3 cellular contexts compared by ENCODE assay signal in the genomic region with DNA sequence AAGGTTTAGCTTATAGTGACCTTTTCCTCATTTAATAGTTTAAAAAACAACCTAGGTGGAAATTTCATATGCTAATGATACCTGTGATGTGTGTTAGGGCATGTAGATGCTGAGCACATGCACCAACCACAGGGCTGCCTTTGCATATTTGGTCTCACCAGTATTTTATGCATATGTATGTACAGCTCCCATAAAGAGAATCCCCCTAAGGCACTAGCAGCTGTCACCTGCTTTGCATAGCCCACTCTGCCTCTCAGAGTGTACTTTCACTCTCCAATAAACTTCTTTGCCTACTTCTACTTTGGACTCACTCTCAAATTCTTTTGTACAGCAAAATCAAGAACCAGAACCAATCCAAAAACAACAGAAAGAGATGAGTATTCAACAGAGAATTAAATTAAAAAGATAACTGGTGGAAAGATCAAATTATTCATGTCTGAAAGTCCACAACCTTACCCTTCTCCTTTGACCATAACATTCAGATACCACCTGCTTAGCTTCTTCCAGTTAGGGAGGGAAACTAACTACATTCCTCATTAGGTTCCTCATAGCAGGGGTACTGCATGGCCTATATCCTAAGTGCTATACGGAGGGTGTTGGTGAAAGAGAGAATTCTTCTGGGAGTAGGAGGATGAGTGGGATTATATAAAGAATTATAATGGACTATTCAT.
A peak's percentile ranks its signal among the peaks of the same experiment; 100 is the strongest.
TF ChIP-seq lines count a peak whose summit lies in the region.

No MANE protein-coding gene starts in this region.

TF ChIP-seq in SK-N-SH treated with all-trans-retinoic acid at 6 μM for 48 hours, 23 proteins besides CTCF, POLR2A, EP300 and RAD21 (continued from another document):
- TF ChIP-seq, protein P1, sequence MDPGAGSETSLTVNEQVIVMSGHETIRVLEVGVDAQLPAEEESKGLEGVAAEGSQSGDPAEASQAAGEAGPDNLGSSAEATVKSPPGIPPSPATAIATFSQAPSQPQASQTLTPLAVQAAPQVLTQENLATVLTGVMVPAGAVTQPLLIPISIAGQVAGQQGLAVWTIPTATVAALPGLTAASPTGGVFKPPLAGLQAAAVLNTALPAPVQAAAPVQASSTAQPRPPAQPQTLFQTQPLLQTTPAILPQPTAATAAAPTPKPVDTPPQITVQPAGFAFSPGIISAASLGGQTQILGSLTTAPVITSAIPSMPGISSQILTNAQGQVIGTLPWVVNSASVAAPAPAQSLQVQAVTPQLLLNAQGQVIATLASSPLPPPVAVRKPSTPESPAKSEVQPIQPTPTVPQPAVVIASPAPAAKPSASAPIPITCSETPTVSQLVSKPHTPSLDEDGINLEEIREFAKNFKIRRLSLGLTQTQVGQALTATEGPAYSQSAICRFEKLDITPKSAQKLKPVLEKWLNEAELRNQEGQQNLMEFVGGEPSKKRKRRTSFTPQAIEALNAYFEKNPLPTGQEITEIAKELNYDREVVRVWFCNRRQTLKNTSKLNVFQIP (CRISPR knock-in tag; IDR thresholded peaks at IDR 0.05; ENCODE audit: borderline replicate concordance, low read depth) = no peak
- TF ChIP-seq, protein P2, sequence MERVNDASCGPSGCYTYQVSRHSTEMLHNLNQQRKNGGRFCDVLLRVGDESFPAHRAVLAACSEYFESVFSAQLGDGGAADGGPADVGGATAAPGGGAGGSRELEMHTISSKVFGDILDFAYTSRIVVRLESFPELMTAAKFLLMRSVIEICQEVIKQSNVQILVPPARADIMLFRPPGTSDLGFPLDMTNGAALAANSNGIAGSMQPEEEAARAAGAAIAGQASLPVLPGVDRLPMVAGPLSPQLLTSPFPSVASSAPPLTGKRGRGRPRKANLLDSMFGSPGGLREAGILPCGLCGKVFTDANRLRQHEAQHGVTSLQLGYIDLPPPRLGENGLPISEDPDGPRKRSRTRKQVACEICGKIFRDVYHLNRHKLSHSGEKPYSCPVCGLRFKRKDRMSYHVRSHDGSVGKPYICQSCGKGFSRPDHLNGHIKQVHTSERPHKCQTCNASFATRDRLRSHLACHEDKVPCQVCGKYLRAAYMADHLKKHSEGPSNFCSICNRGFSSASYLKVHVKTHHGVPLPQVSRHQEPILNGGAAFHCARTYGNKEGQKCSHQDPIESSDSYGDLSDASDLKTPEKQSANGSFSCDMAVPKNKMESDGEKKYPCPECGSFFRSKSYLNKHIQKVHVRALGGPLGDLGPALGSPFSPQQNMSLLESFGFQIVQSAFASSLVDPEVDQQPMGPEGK (CRISPR knock-in tag; IDR thresholded peaks at IDR 0.05; ENCODE audit: borderline replicate concordance) = no peak
- TF ChIP-seq ISL1 (CRISPR knock-in tag; IDR thresholded peaks at IDR 0.05) (peak; percentile 72), ZNF70 (CRISPR knock-in tag; IDR thresholded peaks at IDR 0.05) (no peak)
- TF ChIP-seq, protein P3, sequence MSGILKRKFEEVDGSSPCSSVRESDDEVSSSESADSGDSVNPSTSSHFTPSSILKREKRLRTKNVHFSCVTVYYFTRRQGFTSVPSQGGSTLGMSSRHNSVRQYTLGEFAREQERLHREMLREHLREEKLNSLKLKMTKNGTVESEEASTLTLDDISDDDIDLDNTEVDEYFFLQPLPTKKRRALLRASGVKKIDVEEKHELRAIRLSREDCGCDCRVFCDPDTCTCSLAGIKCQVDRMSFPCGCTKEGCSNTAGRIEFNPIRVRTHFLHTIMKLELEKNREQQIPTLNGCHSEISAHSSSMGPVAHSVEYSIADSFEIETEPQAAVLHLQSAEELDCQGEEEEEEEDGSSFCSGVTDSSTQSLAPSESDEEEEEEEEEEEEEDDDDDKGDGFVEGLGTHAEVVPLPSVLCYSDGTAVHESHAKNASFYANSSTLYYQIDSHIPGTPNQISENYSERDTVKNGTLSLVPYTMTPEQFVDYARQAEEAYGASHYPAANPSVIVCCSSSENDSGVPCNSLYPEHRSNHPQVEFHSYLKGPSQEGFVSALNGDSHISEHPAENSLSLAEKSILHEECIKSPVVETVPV (CRISPR knock-in tag; IDR thresholded peaks at IDR 0.05) = no peak

TF ChIP-seq in SK-N-SH, 30 proteins besides CTCF, POLR2A, EP300 and RAD21 (continued from another document):
- TF ChIP-seq EZH2phosphoT487 (IDR thresholded peaks at IDR 0.05; ENCODE audit: borderline replicate concordance, low read depth) (no peak), MEF2A (IDR thresholded peaks at IDR 0.05; ENCODE audit: borderline replicate concordance, low read depth) (no peak), RFX5 (IDR thresholded peaks at IDR 0.05; ENCODE audit: low read length) (no peak), TAF1 (IDR thresholded peaks at IDR 0.05; ENCODE audit: borderline replicate concordance, low read depth, low read length) (no peak)
- TF ChIP-seq, protein P4, sequence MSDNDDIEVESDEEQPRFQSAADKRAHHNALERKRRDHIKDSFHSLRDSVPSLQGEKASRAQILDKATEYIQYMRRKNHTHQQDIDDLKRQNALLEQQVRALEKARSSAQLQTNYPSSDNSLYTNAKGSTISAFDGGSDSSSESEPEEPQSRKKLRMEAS (IDR thresholded peaks at IDR 0.05; ENCODE audit: low read depth) = no peak
- TF ChIP-seq, protein P5, sequence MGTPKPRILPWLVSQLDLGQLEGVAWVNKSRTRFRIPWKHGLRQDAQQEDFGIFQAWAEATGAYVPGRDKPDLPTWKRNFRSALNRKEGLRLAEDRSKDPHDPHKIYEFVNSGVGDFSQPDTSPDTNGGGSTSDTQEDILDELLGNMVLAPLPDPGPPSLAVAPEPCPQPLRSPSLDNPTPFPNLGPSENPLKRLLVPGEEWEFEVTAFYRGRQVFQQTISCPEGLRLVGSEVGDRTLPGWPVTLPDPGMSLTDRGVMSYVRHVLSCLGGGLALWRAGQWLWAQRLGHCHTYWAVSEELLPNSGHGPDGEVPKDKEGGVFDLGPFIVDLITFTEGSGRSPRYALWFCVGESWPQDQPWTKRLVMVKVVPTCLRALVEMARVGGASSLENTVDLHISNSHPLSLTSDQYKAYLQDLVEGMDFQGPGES (IDR thresholded peaks at IDR 0.05; ENCODE audit: low read depth, low read length) = no peak
- TF ChIP-seq, protein P6, sequence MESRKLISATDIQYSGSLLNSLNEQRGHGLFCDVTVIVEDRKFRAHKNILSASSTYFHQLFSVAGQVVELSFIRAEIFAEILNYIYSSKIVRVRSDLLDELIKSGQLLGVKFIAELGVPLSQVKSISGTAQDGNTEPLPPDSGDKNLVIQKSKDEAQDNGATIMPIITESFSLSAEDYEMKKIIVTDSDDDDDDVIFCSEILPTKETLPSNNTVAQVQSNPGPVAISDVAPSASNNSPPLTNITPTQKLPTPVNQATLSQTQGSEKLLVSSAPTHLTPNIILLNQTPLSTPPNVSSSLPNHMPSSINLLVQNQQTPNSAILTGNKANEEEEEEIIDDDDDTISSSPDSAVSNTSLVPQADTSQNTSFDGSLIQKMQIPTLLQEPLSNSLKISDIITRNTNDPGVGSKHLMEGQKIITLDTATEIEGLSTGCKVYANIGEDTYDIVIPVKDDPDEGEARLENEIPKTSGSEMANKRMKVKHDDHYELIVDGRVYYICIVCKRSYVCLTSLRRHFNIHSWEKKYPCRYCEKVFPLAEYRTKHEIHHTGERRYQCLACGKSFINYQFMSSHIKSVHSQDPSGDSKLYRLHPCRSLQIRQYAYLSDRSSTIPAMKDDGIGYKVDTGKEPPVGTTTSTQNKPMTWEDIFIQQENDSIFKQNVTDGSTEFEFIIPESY (IDR thresholded peaks at IDR 0.05; ENCODE audit: borderline replicate concordance, low read depth) = no peak

TF ChIP-seq in WTC11, 78 proteins besides CTCF, POLR2A, EP300 and RAD21 (continued from another document):
- TF ChIP-seq, protein P7, sequence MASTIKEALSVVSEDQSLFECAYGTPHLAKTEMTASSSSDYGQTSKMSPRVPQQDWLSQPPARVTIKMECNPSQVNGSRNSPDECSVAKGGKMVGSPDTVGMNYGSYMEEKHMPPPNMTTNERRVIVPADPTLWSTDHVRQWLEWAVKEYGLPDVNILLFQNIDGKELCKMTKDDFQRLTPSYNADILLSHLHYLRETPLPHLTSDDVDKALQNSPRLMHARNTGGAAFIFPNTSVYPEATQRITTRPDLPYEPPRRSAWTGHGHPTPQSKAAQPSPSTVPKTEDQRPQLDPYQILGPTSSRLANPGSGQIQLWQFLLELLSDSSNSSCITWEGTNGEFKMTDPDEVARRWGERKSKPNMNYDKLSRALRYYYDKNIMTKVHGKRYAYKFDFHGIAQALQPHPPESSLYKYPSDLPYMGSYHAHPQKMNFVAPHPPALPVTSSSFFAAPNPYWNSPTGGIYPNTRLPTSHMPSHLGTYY (CRISPR knock-in tag; IDR thresholded peaks at IDR 0.05) = no peak
- no peak for TF ChIP-seq GABPB1 (CRISPR knock-in tag; IDR thresholded peaks at IDR 0.05)
- no peak for TF ChIP-seq TEAD4 (CRISPR knock-in tag; IDR thresholded peaks at IDR 0.05)
- no peak for TF ChIP-seq CREM (CRISPR knock-in tag; IDR thresholded peaks at IDR 0.05)
- TF ChIP-seq, protein P8, sequence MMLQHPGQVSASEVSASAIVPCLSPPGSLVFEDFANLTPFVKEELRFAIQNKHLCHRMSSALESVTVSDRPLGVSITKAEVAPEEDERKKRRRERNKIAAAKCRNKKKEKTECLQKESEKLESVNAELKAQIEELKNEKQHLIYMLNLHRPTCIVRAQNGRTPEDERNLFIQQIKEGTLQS (CRISPR knock-in tag; conservative IDR thresholded peaks at IDR 0.05) = no peak
- no peak for TF ChIP-seq ZNF263 (CRISPR knock-in tag; IDR thresholded peaks at IDR 0.05; ENCODE audit: low read depth)
- no peak for TF ChIP-seq NFE2L1 (CRISPR knock-in tag; IDR thresholded peaks at IDR 0.05)
- TF ChIP-seq ZNF121 (CRISPR knock-in tag; IDR thresholded peaks at IDR 0.05) = no peak
- no peak for TF ChIP-seq NR3C1 (CRISPR knock-in tag; conservative IDR thresholded peaks at IDR 0.05; ENCODE audit: low read depth)
- TF ChIP-seq MYBL2 (CRISPR knock-in tag; IDR thresholded peaks at IDR 0.05) = no peak
- no peak for TF ChIP-seq OVOL2 (CRISPR knock-in tag; IDR thresholded peaks at IDR 0.05; ENCODE audit: borderline replicate concordance)
- TF ChIP-seq TCF7 (CRISPR knock-in tag; IDR thresholded peaks at IDR 0.05; ENCODE audit: low read depth) = no peak
